Comparison of ENCODE assay signal across 20 cellular contexts in genomic region chr16:84216144-84216543, GRCh38. TPM values are rescaled to one million over a fixed set of nuclear protein-coding genes. Genes with fewer than 3 reads are reported as not detected.
"Had no signal": no experiment of that assay in that cellular context is flagged by ENCODE, and none has a peak within 500 bp of the region (broad histone marks: within the 10 kb centered on the region; RNA-seq: fewer than 3 reads in every experiment).

No MANE protein-coding gene starts in this region.

RNA-seq across cellular contexts. Expression of gene KCNG4, which starts 23.7 kb away (rescaled TPM):
- total RNA-seq: activated naive CD4-positive, alpha-beta T cell treated with anti-CD3 and anti-CD28 coated beads for 36 hours; activated naive CD4-positive, alpha-beta T cell treated with anti-CD3 and anti-CD28 coated beads, Interleukin-2, amount 50 U/mL, for 72 hours; activated naive CD8-positive, alpha-beta T cell treated with anti-CD3 and anti-CD28 coated beads for 36 hours; activated naive CD8-positive, alpha-beta T cell treated with anti-CD3 and anti-CD28 coated beads, Interleukin-2, amount 10 ng/mL, durations not matched to agents 7 days and 5 days; activated T-cell treated with anti-CD3 and anti-CD28 coated beads, Interleukin-2, amount 50 U/mL, for 4 hours; activated T-cell treated with anti-CD3 and anti-CD28 coated beads, Interleukin-2, amount 50 U/mL, for 72 hours; activated T-helper 1 cell treated with anti-CD3 and anti-CD28 coated beads, Interleukin-12 subunit alpha, Interleukin-12 subunit beta, Interleukin-2, Interleukin-4 antibody, amounts not matched to agents 30 ng/mL and 10 ng/mL and 1 ng/mL, durations not matched to agents 14 hours and 24 hours and 36 hours; activated T-helper 17 cell treated with anti-CD3 and anti-CD28 coated beads, Interleukin-2, amount 50 U/mL, for 72 hours; activated T-helper 2 cell treated with anti-CD3 and anti-CD28 coated beads, Interferon-gamma antibody, Interleukin-2, Interleukin-4, amounts not matched to agents 10 μg/mL and 5 μg/mL and 100 μg/mL, durations not matched to agents 14 hours and 24 hours and 36 hours; aorta; ascending aorta; astrocyte; body of pancreas; breast epithelium; bronchial epithelial cell; cardiac muscle cell; cardiac septum; cerebellum; chondrocyte had no signal
- polyA plus RNA-seq: adipose tissue, cardiac muscle cell had no signal

RNA-seq across cellular contexts. Expression of gene ADAD2, which starts 25.2 kb away (rescaled TPM):
- total RNA-seq: activated naive CD8-positive, alpha-beta T cell treated with anti-CD3 and anti-CD28 coated beads, Interleukin-2, amount 10 ng/mL, durations not matched to agents 7 days and 5 days; activated T-helper 1 cell treated with anti-CD3 and anti-CD28 coated beads, Interleukin-12 subunit alpha, Interleukin-12 subunit beta, Interleukin-2, Interleukin-4 antibody, amounts not matched to agents 30 ng/mL and 10 ng/mL and 1 ng/mL, durations not matched to agents 14 hours and 24 hours and 36 hours; activated T-helper 17 cell treated with anti-CD3 and anti-CD28 coated beads, Interleukin-2, amount 50 U/mL, for 72 hours; activated T-helper 2 cell treated with anti-CD3 and anti-CD28 coated beads, Interferon-gamma antibody, Interleukin-2, Interleukin-4, amounts not matched to agents 10 μg/mL and 5 μg/mL and 100 μg/mL, durations not matched to agents 14 hours and 24 hours and 36 hours; ascending aorta; astrocyte; bronchial epithelial cell; cardiac muscle cell; cerebellum; chondrocyte had no signal
- polyA plus RNA-seq: cardiac muscle cell had no signal
